15 cellular contexts compared by ENCODE assay signal in genomic region chr1:185319152-185319501, GRCh38. TPM values are rescaled to one million over a fixed set of nuclear protein-coding genes. Genes with fewer than 3 reads are reported as not detected.
DNase-seq lines count a peak whose midpoint lies in the region; ATAC-seq and TF ChIP-seq lines count a peak whose summit lies in the region.
"Had no signal": no experiment of that assay in that cellular context is flagged by ENCODE, and none has a peak within 500 bp of the region (broad histone marks: within the 10 kb centered on the region; RNA-seq: fewer than 3 reads in every experiment).

No MANE protein-coding gene starts in this region.

- TF ChIP-seq CTCF in A673 (conservative IDR thresholded peaks at IDR 0.05; ENCODE audit: low read depth, low read length): no peak
- TF ChIP-seq CTCF in activated CD8-positive, alpha-beta T cell treated with anti-CD3 and anti-CD28 coated beads for 36 hours (IDR thresholded peaks at IDR 0.05): no peak

- CTCF ChIA-PET in A673 (lab: Charles Lee): interaction anchor here (1.3 kb wide), 1 partner anchor 351 kb away, joined by 5 read pairs; no protein-coding TSS in a partner anchor
- CTCF ChIA-PET in CD4-positive, alpha-beta memory T cell (lab: Charles Lee; ENCODE audit: partially characterized antibody): interaction anchor here (1.2 to 5.1 kb wide), 7 partner anchors 9 to 360 kb away, joined by 3 to 66 read pairs (median 34); no protein-coding TSS in a partner anchor
- CTCF ChIA-PET in activated CD8-positive, alpha-beta T cell treated with anti-CD3 and anti-CD28 coated beads for 36 hours (lab: Charles Lee): interaction anchor here (1.3 to 3.9 kb wide), 5 partner anchors 241 to 364 kb away, joined by 3 to 18 read pairs (median 7); no protein-coding TSS in a partner anchor

- peaks cover 0 to 10% (median 0%) of the 10 kb centered on the region in 8 donors for H3K9me3 Mint-ChIP-seq in CD4-positive, alpha-beta memory T cell
- peaks cover 6% of the 10 kb centered on the region for H3K9me3 Mint-ChIP-seq in activated CD8-positive, alpha-beta T cell treated with anti-CD3 and anti-CD28 coated beads for 36 hours
- peaks cover 6% of the 10 kb centered on the region for H3K9me3 Mint-ChIP-seq in natural killer cell treated with Interleukin-12 subunit alpha and Interleukin-12 subunit beta and Interleukin-15 and Interleukin-18, amount 100 ng/mL, for 72 hours

- H3K4me3 ChIP-seq in A673 (ENCODE audit: low read depth, low read length, poor library complexity, severe bottlenecking): peak overlapping the region; percentile 95
- H3K4me3 ChIP-seq in CD4-positive, alpha-beta memory T cell (ENCODE audit: low read length in 2 of 2): no peak overlapping the region
- H3K4me3 ChIP-seq: heart right ventricle, right atrium auricular region had no signal

- peaks cover 15% of the 10 kb centered on the region for H3K4me1 ChIP-seq in A673 (ENCODE audit: insufficient read depth, low read length, poor library complexity, severe bottlenecking)
- H3K4me1 ChIP-seq in CD4-positive, alpha-beta memory T cell (ENCODE audit: insufficient read depth, low read length): peaks cover 29% of the 10 kb centered on the region
- H3K4me1 ChIP-seq: BE2C had no signal

- peak overlapping the region; percentile 99 for H3K27ac ChIP-seq in A673 (ENCODE audit: low read depth, low read length, poor library complexity, severe bottlenecking)
- no peak overlapping the region for H3K27ac ChIP-seq in CD4-positive, alpha-beta memory T cell (ENCODE audit: low read depth, low read length)

- H3K4me1 Mint-ChIP-seq in CD4-positive, alpha-beta memory T cell: peaks cover 15 to 39% (median 30%) of the 10 kb centered on the region in 4 donors
- H3K4me1 Mint-ChIP-seq in activated CD8-positive, alpha-beta T cell treated with anti-CD3 and anti-CD28 coated beads for 36 hours (ENCODE audit: low read depth): peaks cover 28% of the 10 kb centered on the region
- peaks cover 31 to 37% of the 10 kb centered on the region in 2 donors for H3K4me1 Mint-ChIP-seq in natural killer cell treated with Interleukin-12 subunit alpha and Interleukin-12 subunit beta and Interleukin-15 and Interleukin-18, amount 100 ng/mL, for 72 hours (ENCODE audit: low read depth in 2 of 2)

- peak overlapping the region in 2 of 8 donors; percentile 9 to 17 for H3K4me3 Mint-ChIP-seq in CD4-positive, alpha-beta memory T cell
- peak overlapping the region; percentile 97 for H3K4me3 Mint-ChIP-seq in activated CD8-positive, alpha-beta T cell treated with anti-CD3 and anti-CD28 coated beads for 36 hours
- H3K4me3 Mint-ChIP-seq in natural killer cell treated with Interleukin-12 subunit alpha and Interleukin-12 subunit beta and Interleukin-15 and Interleukin-18, amount 100 ng/mL, for 72 hours: peak overlapping the region; percentile 39

- H3K27me3 ChIP-seq in A673 (replicated peaks; ENCODE audit: insufficient read depth, low read depth, low read length, poor library complexity): no peaks in the 10 kb centered on the region
- H3K27me3 ChIP-seq in CD4-positive, alpha-beta memory T cell (ENCODE audit: insufficient read depth, low read length): no peaks in the 10 kb centered on the region
- H3K27me3 ChIP-seq: BE2C, heart right ventricle, right atrium auricular region had no signal

- H3K36me3 Mint-ChIP-seq in CD4-positive, alpha-beta memory T cell: peaks cover 0 to 24% of the 10 kb centered on the region in 2 donors
- H3K36me3 Mint-ChIP-seq in activated CD8-positive, alpha-beta T cell treated with anti-CD3 and anti-CD28 coated beads for 36 hours (ENCODE audit: low read depth): peaks cover 41% of the 10 kb centered on the region
- H3K36me3 Mint-ChIP-seq in natural killer cell treated with Interleukin-12 subunit alpha and Interleukin-12 subunit beta and Interleukin-15 and Interleukin-18, amount 100 ng/mL, for 72 hours: peaks cover 34% of the 10 kb centered on the region

- no peak for ATAC-seq in activated CD8-positive, alpha-beta T cell treated with anti-CD3 and anti-CD28 coated beads for 36 hours
- ATAC-seq in natural killer cell treated with Interleukin-12 subunit alpha and Interleukin-12 subunit beta and Interleukin-15 and Interleukin-18, amount 100 ng/mL, for 72 hours: no peak
- no peak for ATAC-seq in HG02885 (IDR thresholded peaks at IDR 0.05; ENCODE audit: poor library complexity, unreplicated experiment)
- no peak for ATAC-seq in Right ventricle myocardium superior (ENCODE audit: poor library complexity)
- ATAC-seq: heart right ventricle, HepG2 had no signal

- DNase-seq in A673 (ENCODE audit: low spot score) (no peak), 8988T (no peak), Right ventricle myocardium superior (no peak)
- DNase-seq in CD4-positive, alpha-beta memory T cell: no peak
- no peak for DNase-seq in activated CD8-positive, alpha-beta T cell treated with anti-CD3 and anti-CD28 coated beads for 36 hours
- DNase-seq in natural killer cell treated with Interleukin-12 subunit alpha and Interleukin-12 subunit beta and Interleukin-15 and Interleukin-18, amount 100 ng/mL, for 72 hours (ENCODE audit: low spot score): no peak
- DNase-seq: BE2C; effector CD8-positive, alpha-beta T cell; heart right ventricle; islet precursor cell; MV-4-11; RPMI8226 had no signal

- POLR2A ChIA-PET in A673 (lab: Charles Lee; ENCODE audit: low non-redundant PET): no interaction called here
- POLR2A ChIA-PET in CD4-positive, alpha-beta memory T cell (lab: Charles Lee; ENCODE audit: partially characterized antibody): interaction anchor here (3.7 to 4.6 kb wide), 7 partner anchors 19 to 360 kb away, joined by 34 to 174 read pairs (median 75); no protein-coding TSS in a partner anchor
- POLR2A ChIA-PET in activated CD8-positive, alpha-beta T cell treated with anti-CD3 and anti-CD28 coated beads for 36 hours (lab: Charles Lee): interaction anchor here (1.2 kb wide), 1 partner anchor 361 kb away, joined by 3 read pairs; no protein-coding TSS in a partner anchor

- peaks cover 11% of the 10 kb centered on the region for H3K36me3 ChIP-seq in A673 (ENCODE audit: insufficient read depth, low read length, poor library complexity, severe bottlenecking)
- no peaks in the 10 kb centered on the region for H3K36me3 ChIP-seq in CD4-positive, alpha-beta memory T cell (ENCODE audit: insufficient read depth, low read length)
- H3K36me3 ChIP-seq: heart right ventricle, right atrium auricular region had no signal

- intact Hi-C loops in A673 (cut with micrococcal nuclease; ENCODE audit: unreplicated experiment) (loop anchor here (2.0 to 5.0 kb wide), 2 partner anchors 20 to 893 kb away; no protein-coding TSS in a partner anchor), Right ventricle myocardium superior (cut with DNase I) (loop anchor here (10.0 kb wide), 1 partner anchor 336 kb away; no protein-coding TSS in a partner anchor)
- intact Hi-C loops in CD4-positive, alpha-beta memory T cell (cut with micrococcal nuclease): loop anchor here (5.0 kb wide), 4 partner anchors 73 to 347 kb away; partner anchors contain the start of gene NIBAN1
- intact Hi-C loops in activated CD8-positive, alpha-beta T cell treated with anti-CD3 and anti-CD28 coated beads for 36 hours (cut with micrococcal nuclease): no loop called here

- H3K27me3 Mint-ChIP-seq in CD4-positive, alpha-beta memory T cell: no peaks in the 10 kb centered on the region
- H3K27me3 Mint-ChIP-seq in activated CD8-positive, alpha-beta T cell treated with anti-CD3 and anti-CD28 coated beads for 36 hours: no peaks in the 10 kb centered on the region
- H3K27me3 Mint-ChIP-seq in natural killer cell treated with Interleukin-12 subunit alpha and Interleukin-12 subunit beta and Interleukin-15 and Interleukin-18, amount 100 ng/mL, for 72 hours: no peaks in the 10 kb centered on the region

- peak overlapping the region in 5 of 7 donors; percentile 24 to 99 (median 61) for H3K27ac Mint-ChIP-seq in CD4-positive, alpha-beta memory T cell
- H3K27ac Mint-ChIP-seq in activated CD8-positive, alpha-beta T cell treated with anti-CD3 and anti-CD28 coated beads for 36 hours: peak overlapping the region; percentile 95
- H3K27ac Mint-ChIP-seq in natural killer cell treated with Interleukin-12 subunit alpha and Interleukin-12 subunit beta and Interleukin-15 and Interleukin-18, amount 100 ng/mL, for 72 hours: peak overlapping the region; percentile 87 to 98

- no peaks in the 10 kb centered on the region for H3K9me3 ChIP-seq in A673 (ENCODE audit: low read depth, low read length, poor library complexity, severe bottlenecking)
- no peaks in the 10 kb centered on the region for H3K9me3 ChIP-seq in CD4-positive, alpha-beta memory T cell (ENCODE audit: control insufficient read depth in 1 of 2, low read length in 2 of 2)
- H3K9me3 ChIP-seq: BE2C, heart right ventricle, right atrium auricular region had no signal

- no TSS peak for BruUV-seq in A673 (replicated peaks; lab: Mats Ljungman, UMichigan)

RNA-seq across cellular contexts. Expression of gene IVNS1ABP, which starts 2.1 kb away (rescaled TPM):
- 221 and 263 TPM in 2 replicates for total RNA-seq in A673 (2021)
- 100 to 1,000 TPM; 179 to 187 TPM for total RNA-seq in CD4-positive, alpha-beta memory T cell
- 10 to 100 TPM; 74.0 to 79.6 TPM for polyA plus RNA-seq in CD4-positive, alpha-beta memory T cell
- total RNA-seq in activated CD8-positive, alpha-beta T cell treated with anti-CD3 and anti-CD28 coated beads for 36 hours: 100 to 1,000 TPM; 244 to 256 TPM
- 100 to 1,000 TPM; 744 to 950 TPM for total RNA-seq in natural killer cell treated with Interleukin-12 subunit alpha and Interleukin-12 subunit beta and Interleukin-15 and Interleukin-18, amount 100 ng/mL, for 72 hours
- total RNA-seq in Right ventricle myocardium superior: 58.4 TPM
